In the genomic region with DNA sequence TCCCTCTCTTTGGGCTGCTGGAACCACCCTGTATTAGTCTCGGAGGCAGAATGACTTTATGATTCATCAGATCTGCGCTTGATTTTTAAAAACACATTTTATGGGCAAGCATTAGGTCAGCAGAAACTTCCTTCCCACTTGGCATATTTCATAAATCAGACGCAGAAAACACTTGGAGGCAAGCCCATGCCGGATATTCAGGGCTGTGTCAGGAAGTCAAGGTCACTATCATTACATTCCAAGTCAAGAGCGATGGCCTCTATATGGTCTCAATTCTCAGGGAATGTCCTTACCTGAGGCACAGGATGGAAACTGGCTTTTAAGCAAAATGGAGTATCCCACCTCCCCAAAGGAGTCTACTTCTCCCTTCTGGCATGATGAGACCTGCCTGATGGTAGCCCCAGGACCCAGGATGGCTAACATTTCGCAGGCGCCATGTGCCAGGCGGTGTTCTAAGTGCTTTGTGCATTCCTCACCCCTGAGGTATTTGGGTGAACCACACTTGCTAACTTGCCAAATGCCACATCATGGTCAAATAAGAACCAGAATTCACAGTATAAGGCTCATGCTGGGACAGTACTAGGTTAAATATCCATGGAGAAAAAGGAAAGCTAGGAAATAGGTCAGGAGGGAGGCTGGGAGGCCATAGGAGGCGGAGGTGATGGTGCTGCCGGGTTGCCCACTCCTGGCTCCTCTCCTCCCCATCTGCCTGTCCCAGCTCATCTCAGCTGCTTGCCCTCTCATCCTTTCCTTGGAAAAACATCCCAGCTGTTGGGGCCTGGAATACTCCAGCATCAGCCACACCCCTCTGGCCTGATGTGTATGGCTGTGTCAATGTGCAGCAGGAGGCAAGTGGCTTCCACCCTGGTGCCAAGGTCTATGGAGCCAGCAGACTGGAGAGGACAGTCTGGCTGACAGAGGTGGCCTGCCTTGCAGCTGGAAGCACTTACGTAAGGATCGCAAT, we compare ENCODE assay signal across 11 cellular contexts. TPM values are rescaled to one million over a fixed set of nuclear protein-coding genes. Genes with fewer than 3 reads are reported as not detected.
DNase-seq lines count a peak whose midpoint lies in the region; ATAC-seq and TF ChIP-seq lines count a peak whose summit lies in the region.
"Had no signal": no experiment of that assay in that cellular context is flagged by ENCODE, and none has a peak within 500 bp of the region (broad histone marks: within the 10 kb centered on the region; RNA-seq: fewer than 3 reads in every experiment).

No MANE protein-coding gene starts in this region.

- H3K4me3 ChIP-seq in body of pancreas, result no peak overlapping the region

- no peak for TF ChIP-seq POLR2A in body of pancreas (IDR thresholded peaks at IDR 0.05)

- ATAC-seq in body of pancreas (peak; percentile 51), HG03108 (IDR thresholded peaks at IDR 0.05; ENCODE audit: unreplicated experiment) (no peak), GM18502 (IDR thresholded peaks at IDR 0.05; ENCODE audit: poor library complexity, unreplicated experiment) (no peak)

- no peaks in the 10 kb centered on the region for H3K36me3 ChIP-seq in body of pancreas (replicated peaks in 1 of 2; ENCODE audit: insufficient read depth in 1 of 2, low read depth in 2 of 2)
- H3K36me3 ChIP-seq: neutrophil, WERI-Rb-1 had no signal

- DNase-seq in A172 (ENCODE audit: low spot score), result peak; percentile 94
- DNase-seq in LoVo (ENCODE audit: low spot score), result peak; percentile 86
- DNase-seq in body of pancreas, result peak in 2 of 4 donors; percentile 28 to 29
- peak; percentile 29 for DNase-seq in left kidney (ENCODE audit: low read depth, low spot score)
- DNase-seq in NCI-H1417 (lab: John Stamatoyannopoulos, UW), result no peak
- no peak for DNase-seq in NCI-H2029 treated with DMSO at 0.1 percent for 48 hours (lab: John Stamatoyannopoulos, UW)
- DNase-seq: CD4-positive, alpha-beta memory T cell; WERI-Rb-1 had no signal

- peaks cover 5% of the 10 kb centered on the region for H3K4me1 ChIP-seq in body of pancreas

- H3K27ac ChIP-seq in body of pancreas, result peak overlapping the region in 2 of 4 donors; percentile 14 to 23
- H3K27ac ChIP-seq: neutrophil, WERI-Rb-1 had no signal

- 63 to 69% methylated on average over 9 to 12 of the region's 12 CpGs for WGBS in body of pancreas, 2 donors

- intact Hi-C loops in body of pancreas (cut with DNase I), result no loop called here

- no peak for TF ChIP-seq CTCF in body of pancreas (IDR thresholded peaks at IDR 0.05)

- no peaks in the 10 kb centered on the region for H3K27me3 ChIP-seq in body of pancreas

- no peaks in the 10 kb centered on the region for H3K9me3 ChIP-seq in body of pancreas
- H3K9me3 ChIP-seq: neutrophil had no signal

RNA-seq across cellular contexts. Expression of a gene that starts 18.8 kb away (rescaled TPM):
- not detected in 2 replicates for total RNA-seq in A172 (2014; rRNA removed; shearing (Covaris generic))
- total RNA-seq in body of pancreas, result 1 to 10 TPM; 1.0 to 9.6 TPM

Comparison
In these comparisons a context has a peak if more than half of its experiments do, and no peak if none do; other contexts are left out.
1. DNase-seq: peak in A172 (single experiment), LoVo (single experiment) and left kidney (single experiment); none in NCI-H1417 (0 of 3) and NCI-H2029 treated with DMSO at 0.1 percent for 48 hours (single experiment).